1 cellular context compared by ENCODE assay signal in genomic region chr15:78563092-78563491, GRCh38.
A peak's percentile ranks its signal among the peaks of the same experiment; 100 is the strongest.
TF ChIP-seq lines count a peak whose summit lies in the region.

No MANE protein-coding gene starts in this region.

TF ChIP-seq in HEK293, 187 proteins besides CTCF, POLR2A, EP300 and RAD21:
- TF ChIP-seq, protein P1, sequence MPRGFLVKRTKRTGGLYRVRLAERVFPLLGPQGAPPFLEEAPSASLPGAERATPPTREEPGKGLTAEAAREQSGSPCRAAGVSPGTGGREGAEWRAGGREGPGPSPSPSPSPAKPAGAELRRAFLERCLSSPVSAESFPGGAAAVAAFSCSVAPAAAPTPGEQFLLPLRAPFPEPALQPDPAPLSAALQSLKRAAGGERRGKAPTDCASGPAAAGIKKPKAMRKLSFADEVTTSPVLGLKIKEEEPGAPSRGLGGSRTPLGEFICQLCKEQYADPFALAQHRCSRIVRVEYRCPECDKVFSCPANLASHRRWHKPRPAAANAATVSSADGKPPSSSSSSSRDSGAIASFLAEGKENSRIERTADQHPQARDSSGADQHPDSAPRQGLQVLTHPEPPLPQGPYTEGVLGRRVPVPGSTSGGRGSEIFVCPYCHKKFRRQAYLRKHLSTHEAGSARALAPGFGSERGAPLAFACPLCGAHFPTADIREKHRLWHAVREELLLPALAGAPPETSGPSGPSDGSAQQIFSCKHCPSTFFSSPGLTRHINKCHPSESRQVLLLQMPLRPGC (tag by site-specific recombination; IDR thresholded peaks at IDR 0.05) = no peak
- peak; percentile 90 for TF ChIP-seq ZNF362 (tag by site-specific recombination; IDR thresholded peaks at IDR 0.05)
TF ChIP-seq in HEK293: peak in this region for 1.
